ENCODE assay signal across 11 cellular contexts in the genomic region with DNA sequence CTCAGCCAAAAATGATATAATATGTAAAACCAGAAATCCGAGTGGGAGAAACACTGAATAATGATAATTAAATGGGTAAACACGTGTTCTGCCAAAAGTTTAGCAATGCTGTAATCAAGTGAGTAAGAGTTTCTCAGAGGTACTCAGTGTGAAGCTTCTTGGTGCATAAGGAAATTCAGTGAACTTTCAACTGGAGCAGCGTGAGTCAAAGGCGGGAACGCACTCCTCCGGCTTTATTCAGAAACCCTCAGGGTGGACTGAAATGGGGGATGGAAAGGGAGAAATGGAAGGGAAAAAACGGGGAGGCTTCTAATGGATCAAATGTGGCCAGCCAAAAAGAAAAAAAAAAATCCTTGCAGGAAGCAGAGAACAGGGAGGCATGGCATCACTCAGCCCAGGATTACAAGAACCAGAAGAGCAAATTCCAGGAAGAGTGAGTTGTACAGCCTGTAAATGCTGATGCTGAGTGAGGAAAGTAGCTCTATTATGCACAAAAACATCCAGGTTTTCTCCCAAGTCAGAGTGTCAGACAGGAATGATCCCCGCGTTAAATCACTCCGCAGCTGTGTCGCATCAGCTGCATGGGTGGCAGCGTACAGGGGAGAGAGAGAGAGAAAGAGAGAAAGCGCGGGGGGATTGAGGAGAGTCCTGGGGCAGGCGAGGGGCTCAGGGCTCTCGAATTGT.
DNase-seq lines count a peak whose midpoint lies in the region; ATAC-seq and TF ChIP-seq lines count a peak whose summit lies in the region.
"Had no signal": no experiment of that assay in that cellular context is flagged by ENCODE, and none has a peak within 500 bp of the region (broad histone marks: within the 10 kb centered on the region; RNA-seq: fewer than 3 reads in every experiment).

No MANE protein-coding gene starts in this region.

- DNase-seq in Calu3 (no peak), SJSA1 (ENCODE audit: low read depth in 1 of 2, low spot score in 2 of 2) (peak in 1 of 2 experiments; percentile 55), fibroblast of gingiva (ENCODE audit: low read depth) (peak; percentile 61), ovary (peak in 4 of 5 donors; percentile 39 to 77 (median 54)), putamen (ENCODE audit: low spot score) (no peak), posterior vena cava (ENCODE audit: low spot score) (no peak)
- DNase-seq in activated naive CD8-positive, alpha-beta T cell treated with anti-CD3 and anti-CD28 coated beads for 36 hours = no peak
- DNase-seq: activated gamma-delta T cell treated with Interleukin-2 at 50 U/mL for 16 hours; stimulated activated naive B cell treated with anti-CD40 and anti-IgM and Interleukin-4, amounts not matched to agents 10 μg/mL and 1 μg/mL and 100 μg/mL, for 72 hours had no signal

- H3K4me3 ChIP-seq in SJSA1 (no peak overlapping the region), ovary (no peak overlapping the region)
- H3K4me3 ChIP-seq: BLaER1 treated with 17β-estradiol and CSF1 and Interleukin-3, amounts not matched to agents 10 nM and 100 nM had no signal

- H3K4me1 ChIP-seq in SJSA1 (replicated peaks) = peaks cover 40% of the 10 kb centered on the region
- H3K4me1 ChIP-seq in ovary (ENCODE audit: insufficient read depth) = peaks cover 15% of the 10 kb centered on the region

- H3K4me3 Mint-ChIP-seq in Calu3 (ENCODE audit: low read depth, unreplicated experiment) = no peak overlapping the region
- no peak overlapping the region for H3K4me3 Mint-ChIP-seq in activated naive CD8-positive, alpha-beta T cell treated with anti-CD3 and anti-CD28 coated beads for 36 hours
- H3K4me3 Mint-ChIP-seq: stimulated activated naive B cell treated with anti-CD40 and anti-IgM and Interleukin-4, amounts not matched to agents 10 μg/mL and 1 μg/mL and 100 μg/mL, for 72 hours had no signal

- BruUV-seq in Calu3 (replicated peaks; lab: Mats Ljungman, UMichigan) = no TSS peak

- H3K27ac ChIP-seq in SJSA1 (peak overlapping the region; percentile 93), ovary (peak overlapping the region; percentile 22 to 64)
- H3K27ac ChIP-seq: BLaER1 treated with 17β-estradiol and CSF1 and Interleukin-3, amounts not matched to agents 10 nM and 100 nM had no signal

- no peaks in the 10 kb centered on the region for H3K27me3 Mint-ChIP-seq in Calu3 (ENCODE audit: unreplicated experiment)
- no peaks in the 10 kb centered on the region for H3K27me3 Mint-ChIP-seq in activated naive CD8-positive, alpha-beta T cell treated with anti-CD3 and anti-CD28 coated beads for 36 hours

- TF ChIP-seq EP300 in ovary (IDR thresholded peaks at IDR 0.05) = no peak

- TF ChIP-seq CTCF in Calu3 (IDR thresholded peaks at IDR 0.05; ENCODE audit: unreplicated experiment) (no peak), ovary (IDR thresholded peaks at IDR 0.05) (no peak)

- peaks cover 37% of the 10 kb centered on the region for H3K4me1 Mint-ChIP-seq in Calu3 (ENCODE audit: low read depth, unreplicated experiment)
- no peaks in the 10 kb centered on the region for H3K4me1 Mint-ChIP-seq in activated naive CD8-positive, alpha-beta T cell treated with anti-CD3 and anti-CD28 coated beads for 36 hours
- H3K4me1 Mint-ChIP-seq: stimulated activated naive B cell treated with anti-CD40 and anti-IgM and Interleukin-4, amounts not matched to agents 10 μg/mL and 1 μg/mL and 100 μg/mL, for 72 hours had no signal

- CTCF ChIA-PET in Calu3 (lab: Charles Lee) = interaction anchor here (0.7 kb wide), 1 partner anchor 261 kb away, joined by 3 read pairs; no protein-coding TSS in a partner anchor

- H3K36me3 ChIP-seq in SJSA1 = no peaks in the 10 kb centered on the region
- no peaks in the 10 kb centered on the region for H3K36me3 ChIP-seq in ovary
- H3K36me3 ChIP-seq: BLaER1 treated with 17β-estradiol and CSF1 and Interleukin-3, amounts not matched to agents 10 nM and 100 nM had no signal

- WGBS in ovary, 3 donors = 15 to 23% (median 22%) methylated on average over 16 of the region's 16 CpGs

- no peaks in the 10 kb centered on the region for H3K27me3 ChIP-seq in SJSA1 (replicated peaks)
- H3K27me3 ChIP-seq in ovary = no peaks in the 10 kb centered on the region
- H3K27me3 ChIP-seq: BLaER1 treated with 17β-estradiol and CSF1 and Interleukin-3, amounts not matched to agents 10 nM and 100 nM had no signal

- no peak for ATAC-seq in GM21737 (IDR thresholded peaks at IDR 0.05; ENCODE audit: unreplicated experiment)
- ATAC-seq: stimulated activated naive B cell treated with anti-CD40 and anti-IgM and Interleukin-4, amounts not matched to agents 10 μg/mL and 1 μg/mL and 100 μg/mL, for 72 hours had no signal

- H3K36me3 Mint-ChIP-seq in Calu3 (ENCODE audit: insufficient read depth, unreplicated experiment) = no peaks in the 10 kb centered on the region
- H3K36me3 Mint-ChIP-seq in activated naive CD8-positive, alpha-beta T cell treated with anti-CD3 and anti-CD28 coated beads for 36 hours = no peaks in the 10 kb centered on the region
- H3K36me3 Mint-ChIP-seq: stimulated activated naive B cell treated with anti-CD40 and anti-IgM and Interleukin-4, amounts not matched to agents 10 μg/mL and 1 μg/mL and 100 μg/mL, for 72 hours had no signal

- H3K27ac Mint-ChIP-seq in Calu3 (ENCODE audit: unreplicated experiment) = peak overlapping the region; percentile 21
- H3K27ac Mint-ChIP-seq in activated naive CD8-positive, alpha-beta T cell treated with anti-CD3 and anti-CD28 coated beads for 36 hours = no peak overlapping the region
- H3K27ac Mint-ChIP-seq: stimulated activated naive B cell treated with anti-CD40 and anti-IgM and Interleukin-4, amounts not matched to agents 10 μg/mL and 1 μg/mL and 100 μg/mL, for 72 hours had no signal

- intact Hi-C loops in Calu3 (cut with micrococcal nuclease; ENCODE audit: unreplicated experiment) = no loop called here
- intact Hi-C loops in ovary (cut with DNase I) = no loop called here
- intact Hi-C loops in posterior vena cava (cut with DNase I) = no loop called here

- TF ChIP-seq POLR2A in ovary (IDR thresholded peaks at IDR 0.05) = no peak

- H3K9me3 ChIP-seq in SJSA1 (replicated peaks) (no peaks in the 10 kb centered on the region), ovary (no peaks in the 10 kb centered on the region)
- H3K9me3 ChIP-seq: BLaER1 treated with 17β-estradiol and CSF1 and Interleukin-3, amounts not matched to agents 10 nM and 100 nM had no signal

- H3K9me3 Mint-ChIP-seq in Calu3 (ENCODE audit: low read depth, unreplicated experiment) = peaks cover 3% of the 10 kb centered on the region
- H3K9me3 Mint-ChIP-seq in activated naive CD8-positive, alpha-beta T cell treated with anti-CD3 and anti-CD28 coated beads for 36 hours = no peaks in the 10 kb centered on the region
- H3K9me3 Mint-ChIP-seq: stimulated activated naive B cell treated with anti-CD40 and anti-IgM and Interleukin-4, amounts not matched to agents 10 μg/mL and 1 μg/mL and 100 μg/mL, for 72 hours had no signal

Comparison
In these comparisons a context has a peak if more than half of its experiments do, and no peak if none do; other contexts are left out.
1. DNase-seq: peak in fibroblast of gingiva (single experiment) and ovary (4 of 5); none in Calu3 (single experiment), putamen (single experiment), posterior vena cava (single experiment) and activated naive CD8-positive, alpha-beta T cell treated with anti-CD3 and anti-CD28 coated beads for 36 hours (single experiment).